In genomic region chr10:78381072-78381471, GRCh38 we compare ENCODE assay signal across 14 cellular contexts.
DNase-seq lines count a peak whose midpoint lies in the region; ATAC-seq, FAIRE-seq and TF ChIP-seq lines count a peak whose summit lies in the region.
"Had no signal": no experiment of that assay in that cellular context is flagged by ENCODE, and none has a peak within 500 bp of the region (broad histone marks: within the 10 kb centered on the region; RNA-seq: fewer than 3 reads in every experiment).

No MANE protein-coding gene starts in this region.

- ATAC-seq in HepG2 (no peak), right lobe of liver (no peak), GM19397 (IDR thresholded peaks at IDR 0.05; ENCODE audit: unreplicated experiment) (no peak), GM18907 (IDR thresholded peaks at IDR 0.05; ENCODE audit: unreplicated experiment) (no peak)
- ATAC-seq: stimulated activated naive B cell treated with anti-CD40 and anti-IgM and Interleukin-4, amounts not matched to agents 10 μg/mL and 1 μg/mL and 100 μg/mL, for 72 hours had no signal

- H3K27me3 ChIP-seq in HepG2 (ENCODE audit: control insufficient read depth in 1 of 2, insufficient read depth in 2 of 2, low read length in 2 of 2) (peaks cover 4 to 13% of the 10 kb centered on the region in 2 experiments; a peak in 3 of 5 replicates), right lobe of liver (no peaks in the 10 kb centered on the region), OCI-LY1 (ENCODE audit: insufficient read depth, low read length) (0 out of 2 replicates have a peak, but pooled peaks cover 3% of the 10 kb centered on the region), spleen (replicated peaks in 1 of 7) (peaks cover 0 to 9% (median 0%) of the 10 kb centered on the region in 7 donors)
- H3K27me3 ChIP-seq: dorsolateral prefrontal cortex had no signal

- no peaks in the 10 kb centered on the region for H3K36me3 Mint-ChIP-seq in immature natural killer cell
- H3K36me3 Mint-ChIP-seq: activated naive CD8-positive, alpha-beta T cell; stimulated activated naive B cell treated with anti-CD40 and anti-IgM and Interleukin-4, amounts not matched to agents 10 μg/mL and 1 μg/mL and 100 μg/mL, for 72 hours had no signal

- H3F3A ChIP-seq in OCI-LY1 (ENCODE audit: insufficient read depth, low read length) = no peaks in the 10 kb centered on the region

- intact Hi-C loops in HepG2 (cut with micrococcal nuclease; ENCODE audit: unreplicated experiment) (no loop called here), right lobe of liver (cut with DNase I) (no loop called here), spleen (cut with DNase I; ENCODE audit: low total_unique reads) (no loop called here)

- no peak for TF ChIP-seq RAD21 in HepG2 (CRISPR knock-in tag; IDR thresholded peaks at IDR 0.05)

- CTCF ChIA-PET in HepG2 (lab: Yijun Ruan, JAX; ENCODE audit: low intra/inter-chr PET ratio, low total read pairs) = no interaction called here

- H3K4me1 ChIP-seq in HepG2 (ENCODE audit: insufficient read depth, low read length) (no peaks in the 10 kb centered on the region), right lobe of liver (no peaks in the 10 kb centered on the region), OCI-LY1 (ENCODE audit: insufficient read depth, low read length, severe bottlenecking) (no peaks in the 10 kb centered on the region), spleen (no peaks in the 10 kb centered on the region)
- H3K4me1 ChIP-seq: parathyroid adenoma had no signal

- H3K27ac ChIP-seq in HepG2 (ENCODE audit: extremely low read length, insufficient read depth, low read length) (no peak overlapping the region), right lobe of liver (no peak overlapping the region), OCI-LY1 (ENCODE audit: low read depth, low read length, poor library complexity, severe bottlenecking) (no peak overlapping the region), spleen (no peak overlapping the region)
- H3K27ac ChIP-seq: parathyroid adenoma had no signal

- H4K20me1 ChIP-seq in HepG2 (ENCODE audit: insufficient read depth, low read length) = no peaks in the 10 kb centered on the region
- no peaks in the 10 kb centered on the region for H4K20me1 ChIP-seq in OCI-LY1 (ENCODE audit: insufficient read depth, low read length)

- TF ChIP-seq CTCF in HepG2 (CRISPR knock-in tag; IDR thresholded peaks at IDR 0.05) (peak; percentile 24; the same call in 1 of the 2 replicates), right lobe of liver (IDR thresholded peaks at IDR 0.05) (peak in 2 of 4 donors; percentile 10 to 13), OCI-LY1 (IDR thresholded peaks at IDR 0.05; ENCODE audit: low read length) (peak; percentile 34), foreskin fibroblast (IDR thresholded peaks at IDR 0.05; ENCODE audit: low read depth, low read length) (peak; percentile 23), spleen (IDR thresholded peaks at IDR 0.05 in 8 of 11, conservative IDR thresholded peaks at IDR 0.05 in 3 of 11) (peak in 6 of 11 experiments; percentile 8 to 36 (median 24))

- no peak for FAIRE-seq in HepG2 (lab: Jason Lieb, UNC)
- FAIRE-seq: G401.6 had no signal

- TF ChIP-seq EP300 in HepG2 (IDR thresholded peaks at IDR 0.05; ENCODE audit: low read depth in 2 of 2, low read length in 2 of 2) (no peak), HepG2 (CRISPR knock-in tag; IDR thresholded peaks at IDR 0.05; ENCODE audit: borderline replicate concordance) (no peak)

- 42% methylated on average over 18 of the region's 18 CpGs for WGBS in HepG2 (ENCODE audit: low lambda C conversion rate)
- 58% methylated on average over 17 of the region's 18 CpGs for WGBS in right lobe of liver (ENCODE audit: insufficient coverage, low coverage, low lambda C conversion rate, missing lambda C conversion rate)
- 51 to 60% (median 54%) methylated on average over 18 of the region's 18 CpGs for WGBS in spleen, 5 donors

- in situ Hi-C loops in HepG2 (cut with HindIII; ENCODE audit: extremely low pct_ligation_motif_present, low pct_unique_long_range_greater_than_20kb) = no loop called here

- TF ChIP-seq POLR2A in HepG2 (IDR thresholded peaks at IDR 0.05; ENCODE audit: insufficient read depth in 1 of 2, low read depth in 2 of 2, low read length in 2 of 2) (no peak), right lobe of liver (IDR thresholded peaks at IDR 0.05) (no peak), spleen (IDR thresholded peaks at IDR 0.05) (no peak)

- BruUV-seq in HepG2 (replicated peaks; lab: Mats Ljungman, UMichigan) = no TSS peak

- DNase-seq in HepG2 (ENCODE audit: low spot score) = no peak
- DNase-seq in right lobe of liver = no peak
- DNase-seq in foreskin fibroblast = no peak
- no peak for DNase-seq in spleen
- DNase-seq in immature natural killer cell = no peak
- DNase-seq: dorsolateral prefrontal cortex; NCI-H345; stimulated activated naive B cell treated with anti-CD40 and anti-IgM and Interleukin-4, amounts not matched to agents 10 μg/mL and 1 μg/mL and 100 μg/mL, for 72 hours had no signal

- POLR2A ChIA-PET in HepG2 (lab: Yijun Ruan, JAX) = no interaction called here

- H3K36me3 ChIP-seq in HepG2 (replicated peaks in 1 of 2; ENCODE audit: control insufficient read depth in 1 of 2, insufficient read depth in 2 of 2, low read length in 2 of 2) (no peaks in the 10 kb centered on the region), right lobe of liver (no peaks in the 10 kb centered on the region), OCI-LY1 (ENCODE audit: insufficient read depth, low read length) (no peaks in the 10 kb centered on the region), spleen (no peaks in the 10 kb centered on the region)

- H3K79me2 ChIP-seq in HepG2 (ENCODE audit: insufficient read depth, low read length) = no peaks in the 10 kb centered on the region
- H3K79me2 ChIP-seq in OCI-LY1 (ENCODE audit: insufficient read depth, low read length) = no peaks in the 10 kb centered on the region
- H3K79me2 ChIP-seq: parathyroid adenoma had no signal

- H3K4me3 ChIP-seq in HepG2 (replicated peaks in 1 of 3; ENCODE audit: insufficient read depth in 1 of 3, low read depth in 2 of 3, low read length in 3 of 3) = no peak overlapping the region
- no peak overlapping the region for H3K4me3 ChIP-seq in right lobe of liver
- no peak overlapping the region for H3K4me3 ChIP-seq in OCI-LY1 (ENCODE audit: low read depth, low read length, poor library complexity, severe bottlenecking)
- no peak overlapping the region for H3K4me3 ChIP-seq in foreskin fibroblast (ENCODE audit: low read depth in 1 of 2, low read length in 2 of 2)
- H3K4me3 ChIP-seq in spleen = no peak overlapping the region
- H3K4me3 ChIP-seq: dorsolateral prefrontal cortex had no signal

- no peak overlapping the region for H2AFZ ChIP-seq in HepG2 (ENCODE audit: low read length)
- no peak overlapping the region for H2AFZ ChIP-seq in OCI-LY1 (ENCODE audit: low read length)
- H2AFZ ChIP-seq: parathyroid adenoma had no signal

- H3K4me1 Mint-ChIP-seq in immature natural killer cell = no peaks in the 10 kb centered on the region
- H3K4me1 Mint-ChIP-seq: stimulated activated naive B cell treated with anti-CD40 and anti-IgM and Interleukin-4, amounts not matched to agents 10 μg/mL and 1 μg/mL and 100 μg/mL, for 72 hours had no signal

- no peak overlapping the region for H3K4me3 Mint-ChIP-seq in immature natural killer cell
- H3K4me3 Mint-ChIP-seq: activated naive CD8-positive, alpha-beta T cell; stimulated activated naive B cell treated with anti-CD40 and anti-IgM and Interleukin-4, amounts not matched to agents 10 μg/mL and 1 μg/mL and 100 μg/mL, for 72 hours had no signal

- H3K27ac Mint-ChIP-seq in immature natural killer cell = no peak overlapping the region
- H3K27ac Mint-ChIP-seq: activated naive CD8-positive, alpha-beta T cell; stimulated activated naive B cell treated with anti-CD40 and anti-IgM and Interleukin-4, amounts not matched to agents 10 μg/mL and 1 μg/mL and 100 μg/mL, for 72 hours had no signal

- H3K4me2 ChIP-seq in HepG2 (ENCODE audit: low read depth, low read length) = no peak overlapping the region
- no peak overlapping the region for H3K4me2 ChIP-seq in OCI-LY1 (ENCODE audit: low read length)

- H3K9ac ChIP-seq in HepG2 (ENCODE audit: insufficient read depth, low read depth, low read length) = no peak overlapping the region
- no peak overlapping the region for H3K9ac ChIP-seq in OCI-LY1 (ENCODE audit: low read length)
- H3K9ac ChIP-seq: parathyroid adenoma had no signal

- H3K9me3 ChIP-seq in HepG2 (ENCODE audit: low read length) = no peaks in the 10 kb centered on the region
- no peaks in the 10 kb centered on the region for H3K9me3 ChIP-seq in right lobe of liver
- H3K9me3 ChIP-seq in OCI-LY1 (ENCODE audit: low read length) = no peaks in the 10 kb centered on the region
- H3K9me3 ChIP-seq in spleen = peaks cover 0 to 9% (median 0%) of the 10 kb centered on the region in 8 donors

- no peaks in the 10 kb centered on the region for H3K9me2 ChIP-seq in OCI-LY1 (ENCODE audit: low read depth, low read length)

- peaks cover 2 to 7% (median 2%) of the 10 kb centered on the region in 3 donors for H3K27me3 Mint-ChIP-seq in immature natural killer cell (ENCODE audit: low read depth in 3 of 3)
- H3K27me3 Mint-ChIP-seq: activated naive CD8-positive, alpha-beta T cell had no signal

- H3K9me3 Mint-ChIP-seq in immature natural killer cell = no peaks in the 10 kb centered on the region

TF ChIP-seq in HepG2, 621 proteins besides CTCF, POLR2A, EP300 and RAD21:
- peak; percentile 33; the same call in 1 of the 2 replicates for TF ChIP-seq STAG1 (CRISPR knock-in tag; IDR thresholded peaks at IDR 0.05)
- TF ChIP-seq EHMT2 (IDR thresholded peaks at IDR 0.05; ENCODE audit: borderline replicate concordance, low read depth, low read length) = no peak
